Comparison of ENCODE assay signal across 13 cellular contexts in the genomic region with DNA sequence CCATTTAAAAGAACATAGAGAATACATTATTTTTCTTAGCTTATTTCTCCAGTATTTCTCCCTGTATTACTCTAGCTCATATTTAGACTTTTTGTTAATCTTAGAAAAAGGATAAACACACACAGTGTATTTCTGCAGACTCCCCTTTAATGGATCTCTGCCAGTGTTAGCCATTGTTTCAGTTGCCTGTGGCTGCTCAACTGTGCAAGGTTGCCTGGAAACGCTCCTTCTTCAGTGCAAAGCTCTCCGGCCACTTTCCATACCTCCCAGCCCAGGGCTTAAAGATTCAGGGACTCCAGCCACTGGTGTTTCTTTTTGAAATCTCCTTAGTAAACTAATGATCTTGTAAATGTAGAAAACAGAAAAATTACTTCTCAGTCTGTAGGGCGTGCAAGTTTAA.
A peak's percentile ranks its signal among the peaks of the same experiment; 100 is the strongest.
DNase-seq lines count a peak whose midpoint lies in the region; ATAC-seq, FAIRE-seq and TF ChIP-seq lines count a peak whose summit lies in the region.
"Had no signal": no experiment of that assay in that cellular context is flagged by ENCODE, and none has a peak within 500 bp of the region (broad histone marks: within the 10 kb centered on the region; RNA-seq: fewer than 3 reads in every experiment).

No MANE protein-coding gene starts in this region.

- DNase-seq in H4 (ENCODE audit: low spot score) (peak; percentile 9), NCI-H2227 (lab: John Stamatoyannopoulos, UW; ENCODE audit: unreplicated experiment) (peak; percentile 21), choroid plexus epithelial cell (ENCODE audit: low read depth) (peak; percentile 43), nephron progenitor cell (peak; percentile 26), GM19239 (ENCODE audit: insufficient read length, low spot score) (no peak), ascending aorta (ENCODE audit: low spot score in 2 of 2) (no peak), cerebellar nuclear complex (lab: John Stamatoyannopoulos, UW) (no peak)
- DNase-seq: foreskin keratinocyte, lower lobe of right lung had no signal

- no peak overlapping the region for H3K27ac ChIP-seq in ascending aorta
- H3K27ac ChIP-seq: BLaER1, foreskin keratinocyte, lower lobe of right lung, RWPE1 had no signal

- no peaks in the 10 kb centered on the region for H3K4me1 ChIP-seq in ascending aorta
- H3K4me1 ChIP-seq: lower lobe of right lung had no signal

- no peaks in the 10 kb centered on the region for H3K27me3 Mint-ChIP-seq in nephron progenitor cell (ENCODE audit: low read depth, poor library complexity)
- H3K27me3 Mint-ChIP-seq: progenitor cell of endocrine pancreas had no signal

- H3K4me1 Mint-ChIP-seq in nephron progenitor cell: peaks cover 71% of the 10 kb centered on the region

- peak overlapping the region; percentile 94 for H3K27ac Mint-ChIP-seq in nephron progenitor cell
- H3K27ac Mint-ChIP-seq: progenitor cell of endocrine pancreas had no signal

- intact Hi-C loops in ascending aorta (cut with DNase I): no loop called here

- H3K4me3 ChIP-seq in choroid plexus epithelial cell (ENCODE audit: low read depth, low read length): no peak overlapping the region
- no peak overlapping the region for H3K4me3 ChIP-seq in ascending aorta
- H3K4me3 ChIP-seq: BLaER1, lower lobe of right lung had no signal

- FAIRE-seq in GM19239 (lab: Jason Lieb, UNC): no peak

- H3K4me3 Mint-ChIP-seq in nephron progenitor cell: peak overlapping the region; percentile 69

- no peaks in the 10 kb centered on the region for H3K36me3 ChIP-seq in ascending aorta
- H3K36me3 ChIP-seq: BLaER1, lower lobe of right lung had no signal

- no peak for ATAC-seq in GM19397 (IDR thresholded peaks at IDR 0.05; ENCODE audit: unreplicated experiment)
- ATAC-seq: foreskin keratinocyte, lower lobe of right lung had no signal

- no peaks in the 10 kb centered on the region for H3K27me3 ChIP-seq in ascending aorta
- H3K27me3 ChIP-seq: BLaER1, foreskin keratinocyte had no signal

- H3K9me3 Mint-ChIP-seq in nephron progenitor cell: no peaks in the 10 kb centered on the region

- H3K36me3 Mint-ChIP-seq in nephron progenitor cell (ENCODE audit: low read depth): peaks cover 17% of the 10 kb centered on the region

- TF ChIP-seq CTCF in choroid plexus epithelial cell (conservative IDR thresholded peaks at IDR 0.05; ENCODE audit: low read depth, low read length): no peak
- no peak for TF ChIP-seq CTCF in nephron progenitor cell (IDR thresholded peaks at IDR 0.05)
- no peak for TF ChIP-seq CTCF in ascending aorta (IDR thresholded peaks at IDR 0.05)

- no peaks in the 10 kb centered on the region for H3K9me3 ChIP-seq in ascending aorta
- H3K9me3 ChIP-seq: BLaER1, lower lobe of right lung had no signal

Comparison
In these comparisons a context has a peak if more than half of its experiments do, and no peak if none do; other contexts are left out.
1. DNase-seq: peak in H4 (single experiment), NCI-H2227 (single experiment), choroid plexus epithelial cell (single experiment) and nephron progenitor cell (single experiment); none in GM19239 (single experiment), ascending aorta (0 of 2) and cerebellar nuclear complex (0 of 2).